In genomic region chr11:113888848-113889247, GRCh38 we compare ENCODE assay signal across 33 cellular contexts. TPM values are rescaled to one million over a fixed set of nuclear protein-coding genes. Genes with fewer than 3 reads are reported as not detected.
"Had no signal": no experiment of that assay in that cellular context is flagged by ENCODE, and none has a peak within 500 bp of the region (broad histone marks: within the 10 kb centered on the region; RNA-seq: fewer than 3 reads in every experiment).

No MANE protein-coding gene starts in this region.

- H3K4me3 ChIP-seq: ascending aorta, breast epithelium, cardiac muscle cell, colonic mucosa, esophagus squamous epithelium, gastroesophageal sphincter, heart right ventricle had no signal

- H3K4me1 ChIP-seq: ascending aorta, breast epithelium, colonic mucosa, esophagus squamous epithelium, gastroesophageal sphincter, heart right ventricle had no signal

- H3K27me3 ChIP-seq: ascending aorta, breast epithelium, cardiac muscle cell, colonic mucosa, esophagus squamous epithelium, gastroesophageal sphincter, heart right ventricle had no signal

- DNase-seq: activated CD4-positive, alpha-beta memory T cell treated with anti-CD3 and anti-CD28 coated beads, Interleukin-2, amount 10 ng/mL, durations not matched to agents 7 days and 5 days; activated CD4-positive, alpha-beta T cell treated with anti-CD3 and anti-CD28 coated beads for 1 hour; activated CD4-positive, alpha-beta T cell treated with anti-CD3 and anti-CD28 coated beads for 4 hours; activated CD4-positive, alpha-beta T cell treated with anti-CD3 and anti-CD28 coated beads, Interleukin-2, amount 10 ng/mL, durations not matched to agents 7 days and 5 days; activated CD4-positive, alpha-beta T cell treated with anti-CD3 and anti-CD28 coated beads, Interleukin-2, amount 50 U/mL, for 4 hours; activated CD8-positive, alpha-beta memory T cell treated with anti-CD3 and anti-CD28 coated beads, Interleukin-2, amount 50 U/mL, for 48 hours; activated gamma-delta T cell; activated naive CD4-positive, alpha-beta T cell; activated naive CD4-positive, alpha-beta T cell treated with anti-CD3 and anti-CD28 coated beads, Interleukin-2, amount 10 ng/mL, durations not matched to agents 7 days and 5 days; activated naive CD8-positive, alpha-beta T cell treated with anti-CD3 and anti-CD28 coated beads, Interleukin-2, amount 10 ng/mL, durations not matched to agents 7 days and 5 days; activated T-cell treated with anti-CD3 and anti-CD28 coated beads for 4 hours; activated T-cell treated with anti-CD3 and anti-CD28 coated beads, Interleukin-2, amount 50 U/mL, for 24 hours; activated T-cell treated with anti-CD3 and anti-CD28 coated beads, Interleukin-2, amount 50 U/mL, for 72 hours; central memory CD4-positive, alpha-beta T cell; cerebellar nuclear complex; colonic mucosa; effector CD8-positive, alpha-beta T cell; esophagus squamous epithelium; foreskin melanocyte; heart right ventricle; T-helper 2 cell had no signal

- H3K9me3 ChIP-seq: ascending aorta, breast epithelium, colonic mucosa, esophagus squamous epithelium, gastroesophageal sphincter, heart right ventricle had no signal

- H3K27ac ChIP-seq: ascending aorta, breast epithelium, cardiac muscle cell, colonic mucosa, epithelial cell of prostate, esophagus squamous epithelium, gastroesophageal sphincter, heart right ventricle had no signal

- FAIRE-seq: endometrium, endothelial cell of umbilical vein had no signal

- H3K36me3 ChIP-seq: ascending aorta, breast epithelium, cardiac muscle cell, colonic mucosa, esophagus squamous epithelium, gastroesophageal sphincter, heart right ventricle had no signal

RNA-seq across cellular contexts. Expression of gene HTR3B, which starts 15.7 kb away (rescaled TPM):
- total RNA-seq: activated CD4-positive, alpha-beta memory T cell treated with anti-CD3 and anti-CD28 coated beads, Interleukin-2, amount 10 ng/mL, durations not matched to agents 7 days and 5 days; activated CD4-positive, alpha-beta T cell treated with anti-CD3 and anti-CD28 coated beads, Interleukin-2, amount 10 ng/mL, durations not matched to agents 7 days and 5 days; activated naive CD4-positive, alpha-beta T cell treated with anti-CD3 and anti-CD28 coated beads, Interleukin-2, amount 50 U/mL, for 72 hours; activated naive CD8-positive, alpha-beta T cell treated with anti-CD3 and anti-CD28 coated beads, Interleukin-2, amount 10 ng/mL, durations not matched to agents 7 days and 5 days; activated T-cell treated with anti-CD3 and anti-CD28 coated beads, Interleukin-2, amount 50 U/mL, for 72 hours; ascending aorta; breast epithelium; cardiac muscle cell; colonic mucosa; dermis microvascular lymphatic vessel endothelial cell; endothelial cell of umbilical vein; fibroblast of lung; fibroblast of villous mesenchyme; gastroesophageal sphincter; glomerular endothelial cell; heart right ventricle had no signal
- polyA plus RNA-seq: cardiac muscle cell, endothelial cell of umbilical vein, fibroblast of lung, heart right ventricle had no signal
